ENCODE assay signal across 25 cellular contexts in the genomic region with DNA sequence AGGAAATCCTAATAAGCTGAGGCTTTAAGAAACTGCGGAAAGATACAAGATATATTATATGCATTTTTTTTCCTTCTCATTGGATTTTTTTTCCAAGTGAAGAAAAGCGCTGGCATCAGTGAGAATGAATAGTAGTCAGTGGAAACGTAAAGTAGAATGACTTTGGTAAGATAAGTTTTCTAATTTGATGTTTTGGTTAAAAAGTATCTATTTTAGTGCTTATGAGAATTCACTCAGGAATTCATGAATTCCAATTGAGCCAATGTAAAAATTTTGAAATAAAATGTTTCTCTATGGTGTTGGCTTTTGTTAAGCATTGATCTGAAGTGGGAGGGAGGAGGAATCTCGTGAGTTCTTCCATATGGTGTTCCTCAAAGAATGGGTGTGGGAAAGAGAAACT.
DNase-seq lines count a peak whose midpoint lies in the region; ATAC-seq and TF ChIP-seq lines count a peak whose summit lies in the region.
"Had no signal": no experiment of that assay in that cellular context is flagged by ENCODE, and none has a peak within 500 bp of the region (broad histone marks: within the 10 kb centered on the region; RNA-seq: fewer than 3 reads in every experiment).

No MANE protein-coding gene starts in this region.

- H4K5ac ChIP-seq in IMR-90 (ENCODE audit: low read depth, low read length) = no peak overlapping the region

- no peaks in the 10 kb centered on the region for H3K79me2 ChIP-seq in fibroblast of lung (ENCODE audit: control insufficient read depth, insufficient read depth, low read length)

- H2BK12ac ChIP-seq in mesenchymal stem cell (ENCODE audit: low read length in 2 of 2) = no peak overlapping the region

- H3K27me3 Mint-ChIP-seq in activated T-helper 17 cell treated with anti-CD3 and anti-CD28 coated beads, Interleukin-2, amount 50 U/mL, for 72 hours = peaks cover 22% of the 10 kb centered on the region

- TF ChIP-seq CTCF in IMR-90 (conservative IDR thresholded peaks at IDR 0.05; ENCODE audit: low read depth, low read length) = no peak
- no peak for TF ChIP-seq CTCF in fibroblast of lung (conservative IDR thresholded peaks at IDR 0.05 in 1 of 2, IDR thresholded peaks at IDR 0.05 in 1 of 2; ENCODE audit: low read depth in 1 of 2, low read length in 2 of 2)

- no peak; the same call in 1 of the 2 replicates for ATAC-seq in IMR-90 (ENCODE audit: low read depth)
- ATAC-seq in activated T-helper 17 cell treated with anti-CD3 and anti-CD28 coated beads, Interleukin-2, amount 50 U/mL, for 72 hours (replicated peaks) = no peak
- ATAC-seq in HG03571 (IDR thresholded peaks at IDR 0.05; ENCODE audit: unreplicated experiment) = no peak
- ATAC-seq: GM12878, HCT116, Panc1 had no signal

- H3K27ac ChIP-seq in IMR-90 (ENCODE audit: insufficient read depth, low read length) (no peak overlapping the region), fibroblast of lung (ENCODE audit: insufficient read depth, low read length) (no peak overlapping the region), mesenchymal stem cell (ENCODE audit: low read length, poor library complexity, severe bottlenecking) (no peak overlapping the region)
- H3K27ac ChIP-seq: BLaER1, HL-60, SK-N-MC had no signal

- intact Hi-C loops in IMR-90 (cut with micrococcal nuclease) = no loop called here

- dilution Hi-C loops in IMR-90 (cut with HindIII; ENCODE audit: low sequenced_read_pairs, unreplicated experiment) = no loop called here

- no peak overlapping the region for H2BK120ac ChIP-seq in IMR-90 (ENCODE audit: low read depth, low read length)
- no peak overlapping the region for H2BK120ac ChIP-seq in mesenchymal stem cell (ENCODE audit: low read depth, low read length)

- H4K91ac ChIP-seq in IMR-90 (ENCODE audit: insufficient read depth, low read depth, low read length) (no peak overlapping the region), mesenchymal stem cell (ENCODE audit: low read length) (no peak overlapping the region)

- TF ChIP-seq RAD21 in IMR-90 (IDR thresholded peaks at IDR 0.05; ENCODE audit: low read length) = no peak

- no peak overlapping the region for H3K27ac Mint-ChIP-seq in activated T-helper 17 cell treated with anti-CD3 and anti-CD28 coated beads, Interleukin-2, amount 50 U/mL, for 72 hours
- H3K27ac Mint-ChIP-seq: CD4-positive, CD25-positive, alpha-beta regulatory T cell had no signal

- H2BK15ac ChIP-seq in IMR-90 (ENCODE audit: low read depth, low read length) = no peak overlapping the region
- H2BK15ac ChIP-seq in mesenchymal stem cell (ENCODE audit: low read depth, poor library complexity, severe bottlenecking) = no peak overlapping the region

- CTCF ChIA-PET in IMR-90 (lab: Yijun Ruan, JAX) = no interaction called here

- H3K14ac ChIP-seq in IMR-90 (replicated peaks; ENCODE audit: low read depth, low read length) (no peak overlapping the region), mesenchymal stem cell (ENCODE audit: low read length in 2 of 2) (no peak overlapping the region)

- H3K36me3 Mint-ChIP-seq in activated T-helper 17 cell treated with anti-CD3 and anti-CD28 coated beads, Interleukin-2, amount 50 U/mL, for 72 hours (ENCODE audit: low read depth) = no peaks in the 10 kb centered on the region
- H3K36me3 Mint-ChIP-seq: CD4-positive, CD25-positive, alpha-beta regulatory T cell had no signal

- H3K56ac ChIP-seq in IMR-90 (ENCODE audit: extremely low read depth, insufficient read depth, low read length) = no peak overlapping the region

- H3K4ac ChIP-seq in IMR-90 (ENCODE audit: low read depth, low read length) (no peak overlapping the region), mesenchymal stem cell (ENCODE audit: low read depth in 1 of 2, low read length in 2 of 2) (no peak overlapping the region)

- H4K8ac ChIP-seq in IMR-90 (ENCODE audit: low read depth in 2 of 2, low read length in 2 of 2) (no peak overlapping the region), mesenchymal stem cell (ENCODE audit: low read length) (no peak overlapping the region)

- POLR2A ChIA-PET in IMR-90 (lab: Charles Lee; ENCODE audit: unreplicated experiment) = no interaction called here

- H3K9me3 Mint-ChIP-seq in activated T-helper 17 cell treated with anti-CD3 and anti-CD28 coated beads, Interleukin-2, amount 50 U/mL, for 72 hours = no peaks in the 10 kb centered on the region

- H4K20me1 ChIP-seq in IMR-90 (ENCODE audit: insufficient read depth, low read length) = no peaks in the 10 kb centered on the region
- no peaks in the 10 kb centered on the region for H4K20me1 ChIP-seq in fibroblast of lung (ENCODE audit: control insufficient read depth, extremely low read depth, insufficient read depth, low read length)
- H4K20me1 ChIP-seq: BLaER1 had no signal

- no peak for TF ChIP-seq POLR2A in IMR-90 (IDR thresholded peaks at IDR 0.05; ENCODE audit: low read depth, low read length)

- no peak overlapping the region for H3K18ac ChIP-seq in IMR-90 (ENCODE audit: low read depth, low read length)
- H3K18ac ChIP-seq in mesenchymal stem cell (ENCODE audit: low read depth in 1 of 2, low read length in 2 of 2) = no peak overlapping the region

- H2BK5ac ChIP-seq in IMR-90 (ENCODE audit: low read depth, low read length, poor library complexity, severe bottlenecking) = no peak overlapping the region
- no peak overlapping the region for H2BK5ac ChIP-seq in mesenchymal stem cell (ENCODE audit: low read depth, low read length, poor library complexity, severe bottlenecking)

- H2AFZ ChIP-seq in IMR-90 (replicated peaks; ENCODE audit: low read length, poor library complexity) = no peak overlapping the region
- no peak overlapping the region for H2AFZ ChIP-seq in fibroblast of lung (ENCODE audit: low read length)
- no peak overlapping the region for H2AFZ ChIP-seq in mesenchymal stem cell (ENCODE audit: low read depth, low read length)

- in situ Hi-C loops in IMR-90 (cut with MboI; ENCODE audit: low sequenced_read_pairs) = no loop called here

- H3K4me1 Mint-ChIP-seq in activated T-helper 17 cell treated with anti-CD3 and anti-CD28 coated beads, Interleukin-2, amount 50 U/mL, for 72 hours = no peaks in the 10 kb centered on the region
- H3K4me1 Mint-ChIP-seq: CD4-positive, CD25-positive, alpha-beta regulatory T cell had no signal

- H3K4me1 ChIP-seq in IMR-90 (ENCODE audit: control insufficient read depth, insufficient read depth, low read length) (peaks cover 10% of the 10 kb centered on the region; the same call in 1 of the 2 replicates), fibroblast of lung (ENCODE audit: control insufficient read depth, extremely low read depth, insufficient read depth, low read length) (peaks cover 4% of the 10 kb centered on the region), mesenchymal stem cell (ENCODE audit: control insufficient read depth, insufficient read depth, low read depth, low read length) (peaks cover 6% of the 10 kb centered on the region)
- H3K4me1 ChIP-seq: BLaER1 had no signal

- WGBS in IMR-90 (ENCODE audit: extremely low coverage in 2 of 2, insufficient read length in 1 of 2), 2 experiments = no CpG with 5 or more reads among the region's 4 CpGs
- WGBS in mesenchymal stem cell = 95% methylated on average over 3 of the region's 4 CpGs

- H3K79me1 ChIP-seq in IMR-90 (ENCODE audit: low read depth in 1 of 2, low read length in 2 of 2) = no peaks in the 10 kb centered on the region
- H3K79me1 ChIP-seq in mesenchymal stem cell (replicated peaks; ENCODE audit: low read length, poor library complexity, severe bottlenecking) = no peaks in the 10 kb centered on the region

- no peaks in the 10 kb centered on the region for H3K9me1 ChIP-seq in IMR-90 (ENCODE audit: insufficient read depth, low read length)

- H3K23ac ChIP-seq in IMR-90 (ENCODE audit: low read depth, low read length) (no peak overlapping the region), mesenchymal stem cell (ENCODE audit: low read length in 2 of 2) (no peak overlapping the region)

- H2AK9ac ChIP-seq in IMR-90 (replicated peaks; ENCODE audit: low read depth, low read length, poor library complexity) = no peak overlapping the region

- H3K4me2 ChIP-seq in IMR-90 (ENCODE audit: low read depth, low read length) (no peak overlapping the region), fibroblast of lung (ENCODE audit: extremely low read depth, insufficient read depth, low read length) (no peak overlapping the region), mesenchymal stem cell (ENCODE audit: low read length, poor library complexity, severe bottlenecking) (no peak overlapping the region)
- H3K4me2 ChIP-seq: BLaER1 had no signal

- no TSS peak for BruUV-seq in IMR-90 (replicated peaks; lab: Mats Ljungman, UMichigan)

- no peak overlapping the region for H3K4me3 Mint-ChIP-seq in activated T-helper 17 cell treated with anti-CD3 and anti-CD28 coated beads, Interleukin-2, amount 50 U/mL, for 72 hours
- H3K4me3 Mint-ChIP-seq: CD4-positive, CD25-positive, alpha-beta regulatory T cell had no signal

- H2BK20ac ChIP-seq in IMR-90 (ENCODE audit: low read depth, low read length) = no peak overlapping the region

- no peak overlapping the region for H3K9ac ChIP-seq in IMR-90 (ENCODE audit: low read depth, low read length)
- no peak overlapping the region for H3K9ac ChIP-seq in fibroblast of lung (ENCODE audit: insufficient read depth, low read length)
- peak overlapping the region; percentile 66 for H3K9ac ChIP-seq in mesenchymal stem cell (ENCODE audit: low read length)
- H3K9ac ChIP-seq: BLaER1 had no signal

- H3K36me3 ChIP-seq in IMR-90 (ENCODE audit: control insufficient read depth, insufficient read depth, low read length) (no peaks in the 10 kb centered on the region), fibroblast of lung (ENCODE audit: control insufficient read depth, insufficient read depth, low read length) (no peaks in the 10 kb centered on the region), mesenchymal stem cell (ENCODE audit: control insufficient read depth in 1 of 2, insufficient read depth in 2 of 2, low read depth in 1 of 2, low read length in 2 of 2) (no peaks in the 10 kb centered on the region)
- H3K36me3 ChIP-seq: BLaER1 had no signal

- H3K4me3 ChIP-seq in IMR-90 (ENCODE audit: insufficient read depth, low read depth, low read length) (no peak overlapping the region), fibroblast of lung (replicated peaks in 1 of 4; ENCODE audit: control extremely low read depth in 1 of 4, insufficient read depth in 1 of 4, low read depth in 3 of 4, low read length in 4 of 4) (no peak overlapping the region), mesenchymal stem cell (ENCODE audit: insufficient read depth in 1 of 2, low read depth in 1 of 2, low read length in 2 of 2) (no peak overlapping the region)
- H3K4me3 ChIP-seq: BLaER1, GM12878, SK-N-MC had no signal

- H3K9me3 ChIP-seq in IMR-90 (ENCODE audit: control insufficient read depth, insufficient read depth, low read length) (no peaks in the 10 kb centered on the region), fibroblast of lung (ENCODE audit: control insufficient read depth, insufficient read depth, low read depth, low read length) (no peaks in the 10 kb centered on the region), mesenchymal stem cell (ENCODE audit: control insufficient read depth, low read length) (no peaks in the 10 kb centered on the region)
- H3K9me3 ChIP-seq: BLaER1 had no signal

- H2AK5ac ChIP-seq in IMR-90 (ENCODE audit: low read depth, low read length) (no peak overlapping the region), mesenchymal stem cell (ENCODE audit: low read length, severe bottlenecking) (no peak overlapping the region)

- H3K27me3 ChIP-seq in IMR-90 (ENCODE audit: control insufficient read depth, insufficient read depth, low read length) = no peaks in the 10 kb centered on the region
- no peaks in the 10 kb centered on the region for H3K27me3 ChIP-seq in fibroblast of lung (ENCODE audit: control insufficient read depth, insufficient read depth, low read length)
- H3K27me3 ChIP-seq in mesenchymal stem cell (ENCODE audit: control insufficient read depth in 1 of 2, insufficient read depth in 1 of 2, low read length in 2 of 2) = no peaks in the 10 kb centered on the region
- H3K27me3 ChIP-seq: BLaER1 had no signal

- DNase-seq in EH (ENCODE audit: low read depth) (peak; percentile 26), IMR-90 (peak; percentile 59), fibroblast of lung (ENCODE audit: low read depth in 2 of 2) (peak; percentile 33 to 56), mesenchymal stem cell (no peak), H4 (ENCODE audit: low spot score) (no peak)
- DNase-seq: CD4-positive, CD25-positive, alpha-beta regulatory T cell; DMS153; DND-41; GOT3; NCI-H1092; NCI-H1417 treated with DMSO at 0.1 percent for 48 hours; NCI-H1694 treated with DMSO at 0.1 percent for 48 hours; NCI-H2081; NCI-H2171; NCI-H226; NCI-H510A; SIG-M5 had no signal

Comparison
In these comparisons a context has a peak if more than half of its experiments do, and no peak if none do; other contexts are left out.
1. DNase-seq: peak in EH (single experiment), IMR-90 (single experiment) and fibroblast of lung (2 of 2); none in mesenchymal stem cell (single experiment) and H4 (single experiment).